In genomic region chr1:24805534-24806301, GRCh38 we compare ENCODE assay signal across 14 cellular contexts.
DNase-seq lines count a peak whose midpoint lies in the region; ATAC-seq and TF ChIP-seq lines count a peak whose summit lies in the region.
"Had no signal": no experiment of that assay in that cellular context is flagged by ENCODE, and none has a peak within 500 bp of the region (broad histone marks: within the 10 kb centered on the region; RNA-seq: fewer than 3 reads in every experiment).

No MANE protein-coding gene starts in this region.

- no peak overlapping the region for H3K4me3 ChIP-seq in SK-N-MC
- H3K4me3 ChIP-seq in fibroblast of the aortic adventitia (ENCODE audit: low read depth, low read length): no peak overlapping the region
- H3K4me3 ChIP-seq: body of pancreas had no signal

- no peak for TF ChIP-seq POLR2A in GM18505 (IDR thresholded peaks at IDR 0.05; ENCODE audit: borderline replicate concordance, extremely low read depth, insufficient read depth, insufficient read length)

- intact Hi-C loops in sciatic nerve (cut with DNase I): no loop called here

- no peak overlapping the region for H3K9ac ChIP-seq in SK-N-MC (ENCODE audit: insufficient read length)

- TF ChIP-seq CTCF in fibroblast of the aortic adventitia (IDR thresholded peaks at IDR 0.05; ENCODE audit: insufficient read depth, low read length): no peak

- H3K27ac ChIP-seq in SK-N-MC: peak overlapping the region; percentile 52

- H3K9me3 ChIP-seq in SK-N-MC (ENCODE audit: low read depth, low read length): no peaks in the 10 kb centered on the region
- H3K9me3 ChIP-seq: body of pancreas had no signal

- peaks cover 52% of the 10 kb centered on the region for H3K36me3 ChIP-seq in SK-N-MC (ENCODE audit: insufficient read depth, low read length)

- ATAC-seq in sciatic nerve (peak; percentile 43), GM18505 (IDR thresholded peaks at IDR 0.05; ENCODE audit: unreplicated experiment) (no peak)
- ATAC-seq: body of pancreas had no signal

- peak; percentile 62 for DNase-seq in GM03348 (ENCODE audit: low spot score)
- no peak for DNase-seq in SK-N-MC (ENCODE audit: low read depth, low spot score)
- DNase-seq in fibroblast of the aortic adventitia (ENCODE audit: low read depth): peak; percentile 74
- no peak for DNase-seq in sciatic nerve (ENCODE audit: low spot score)
- no peak for DNase-seq in stimulated activated CD4-positive, alpha-beta T cell treated with anti-CD3 and anti-CD28 coated beads, Interleukin-2, amount 100 ng/mL, for 48 hours
- no peak for DNase-seq in stimulated activated CD4-positive, alpha-beta T cell treated with anti-CD3 and anti-CD28 coated beads, Interleukin-4, amount 100 ng/mL, for 24 hours
- DNase-seq in activated gamma-delta T cell (lab: John Stamatoyannopoulos, UW): no peak
- DNase-seq: activated CD4-positive, alpha-beta T cell treated with anti-CD3 and anti-CD28 coated beads, Interleukin-2, amount 10 ng/mL, durations not matched to agents 24 days and 14 days; DND-41; immature natural killer cell; NCI-H1092; substantia nigra had no signal

Comparison
In these comparisons a context has a peak if more than half of its experiments do, and no peak if none do; other contexts are left out.
1. DNase-seq: peak in GM03348 (single experiment) and fibroblast of the aortic adventitia (single experiment); none in SK-N-MC (single experiment), sciatic nerve (single experiment), stimulated activated CD4-positive, alpha-beta T cell treated with anti-CD3 and anti-CD28 coated beads, Interleukin-2, amount 100 ng/mL, for 48 hours (0 of 2), stimulated activated CD4-positive, alpha-beta T cell treated with anti-CD3 and anti-CD28 coated beads, Interleukin-4, amount 100 ng/mL, for 24 hours (single experiment) and activated gamma-delta T cell (single experiment).